ENCODE assay signal across 25 cellular contexts in genomic region chr20:59740621-59741020, GRCh38.
"Had no signal": no experiment of that assay in that cellular context is flagged by ENCODE, and none has a peak within 500 bp of the region (broad histone marks: within the 10 kb centered on the region; RNA-seq: fewer than 3 reads in every experiment).

No MANE protein-coding gene starts in this region.

- H3K36me3 Mint-ChIP-seq: mesothelial cell of epicardium, naive B cell had no signal

- H3K36me3 ChIP-seq: colonic mucosa, esophagus squamous epithelium, gastrocnemius medialis, heart right ventricle, left lung, lower lobe of right lung had no signal

- H3K4me3 Mint-ChIP-seq: dendritic cell treated with granulocyte-macrophage colony-stimulating factor and Interleukin-4, amounts not matched to agents 40 ng/mL and 50 ng/mL, for 4 days; effector memory CD8-positive, alpha-beta T cell; endodermal cell; mesothelial cell of epicardium; naive B cell had no signal

- H3K27ac Mint-ChIP-seq: dendritic cell treated with granulocyte-macrophage colony-stimulating factor and Interleukin-4, amounts not matched to agents 40 ng/mL and 50 ng/mL, for 4 days; effector memory CD8-positive, alpha-beta T cell; endodermal cell; mesothelial cell of epicardium; naive B cell had no signal

- ATAC-seq: effector memory CD8-positive, alpha-beta T cell; esophagus mucosa; gastrocnemius medialis; heart right ventricle; left cardiac atrium; left lung; left ventricle myocardium superior; lower lobe of right lung; mucosa of descending colon had no signal

- H3K4me3 ChIP-seq: colonic mucosa, esophagus squamous epithelium, gastrocnemius medialis, heart right ventricle, left lung, lower lobe of right lung, mucosa of descending colon had no signal

- H3K4me1 Mint-ChIP-seq: endodermal cell, mesothelial cell of epicardium had no signal

- DNase-seq: colonic mucosa; cortex of kidney; effector CD8-positive, alpha-beta T cell; effector memory CD8-positive, alpha-beta T cell; endodermal cell; erythroblast; esophagus squamous epithelium; foreskin fibroblast; foreskin melanocyte; gastrocnemius medialis; glutamatergic neuron; head of caudate nucleus; heart right ventricle; hippocampal formation; left cardiac atrium; left lung; left ventricle myocardium superior; lower lobe of right lung; mesenchymal stem cell; mucosa of descending colon; naive B cell had no signal

- H3K9me3 Mint-ChIP-seq: effector memory CD8-positive, alpha-beta T cell; endodermal cell had no signal

- H3K9me3 ChIP-seq: colonic mucosa, esophagus squamous epithelium, gastrocnemius medialis, heart right ventricle, left lung, lower lobe of right lung, mucosa of descending colon had no signal

- H3K27ac ChIP-seq: colonic mucosa, epithelial cell of prostate, esophagus squamous epithelium, gastrocnemius medialis, heart right ventricle, left lung, lower lobe of right lung had no signal

- H3K27me3 ChIP-seq: colonic mucosa had no signal

- H3K4me1 ChIP-seq: colonic mucosa, esophagus squamous epithelium, gastrocnemius medialis, heart right ventricle, left lung, lower lobe of right lung had no signal
